In genomic region chr9:107283621-107284616, GRCh38 we compare ENCODE assay signal across 8 cellular contexts. TPM values are rescaled to one million over a fixed set of nuclear protein-coding genes. Genes with fewer than 3 reads are reported as not detected.
A peak's percentile ranks its signal among the peaks of the same experiment; 100 is the strongest.
DNase-seq lines count a peak whose midpoint lies in the region; ATAC-seq lines count a peak whose summit lies in the region.

No MANE protein-coding gene starts in this region.

- peak; percentile 25 for ATAC-seq in GM18861 (IDR thresholded peaks at IDR 0.05; ENCODE audit: unreplicated experiment)
- ATAC-seq in HG03064 (IDR thresholded peaks at IDR 0.05; ENCODE audit: low read depth, unreplicated experiment), result peak; percentile 45
- ATAC-seq in activated CD4-positive, alpha-beta T cell treated with anti-CD3 and anti-CD28 coated beads for 36 hours, result peak; percentile 34

- POLR2A ChIA-PET in activated CD4-positive, alpha-beta T cell treated with anti-CD3 and anti-CD28 coated beads for 36 hours (lab: Charles Lee), result interaction anchor here (0.6 kb wide), 3 partner anchors 25 to 324 kb away, joined by 3 to 6 read pairs (median 6); no protein-coding TSS in a partner anchor

- intact Hi-C loops in activated CD4-positive, alpha-beta T cell treated with anti-CD3 and anti-CD28 coated beads for 36 hours (cut with DNase I, micrococcal nuclease), result loop anchor here (1.0 to 5.0 kb wide), 10 partner anchors 15 to 1828 kb away; partner anchors contain the start of genes KLF4 (in 1 of the 2) and TMEM38B (in 1 of the 2)

- H3K36me3 Mint-ChIP-seq in activated CD4-positive, alpha-beta T cell treated with anti-CD3 and anti-CD28 coated beads for 36 hours (ENCODE audit: low read depth), result peaks cover 15% of the 10 kb centered on the region

- peak overlapping the region; percentile 89 for H3K27ac Mint-ChIP-seq in activated CD4-positive, alpha-beta T cell treated with anti-CD3 and anti-CD28 coated beads for 36 hours

- H3K27me3 Mint-ChIP-seq in activated CD4-positive, alpha-beta T cell treated with anti-CD3 and anti-CD28 coated beads for 36 hours, result no peaks in the 10 kb centered on the region

- no peaks in the 10 kb centered on the region for H3K9me3 Mint-ChIP-seq in activated CD4-positive, alpha-beta T cell treated with anti-CD3 and anti-CD28 coated beads for 36 hours (ENCODE audit: low read depth)

- DNase-seq in ACHN (peak; percentile 64), NCI-H2196 (lab: John Stamatoyannopoulos, UW; ENCODE audit: unreplicated experiment) (peak; percentile 52), left kidney (ENCODE audit: low read depth, low spot score) (peak; percentile 92)
- DNase-seq in activated CD4-positive, alpha-beta T cell treated with anti-CD3 and anti-CD28 coated beads for 36 hours, result peak; percentile 81
- DNase-seq in stimulated activated CD4-positive, alpha-beta T cell treated with anti-CD3 and anti-CD28 coated beads, Interleukin-2, amount 100 ng/mL, for 4 hours (ENCODE audit: low read depth), result peak; percentile 29

- CTCF ChIA-PET in activated CD4-positive, alpha-beta T cell treated with anti-CD3 and anti-CD28 coated beads for 36 hours (lab: Charles Lee), result interaction anchor here (1.3 kb wide), 1 partner anchor 14 kb away, joined by 3 read pairs; no protein-coding TSS in a partner anchor

- peak overlapping the region; percentile 97 for H3K27ac ChIP-seq in cingulate gyrus (ENCODE audit: low read depth, low read length)

- in situ Hi-C loops in ACHN (cut with HindIII; ENCODE audit: low pct_ligation_motif_present, low pct_unique_long_range_greater_than_20kb, low sequenced_read_pairs), result no loop called here

- peak overlapping the region; percentile 83 for H3K4me3 Mint-ChIP-seq in activated CD4-positive, alpha-beta T cell treated with anti-CD3 and anti-CD28 coated beads for 36 hours

- H3K4me1 Mint-ChIP-seq in activated CD4-positive, alpha-beta T cell treated with anti-CD3 and anti-CD28 coated beads for 36 hours, result peaks cover 45% of the 10 kb centered on the region

RNA-seq across cellular contexts. Expression of gene RAD23B, which starts 0.8 kb away (rescaled TPM):
- total RNA-seq in activated CD4-positive, alpha-beta T cell treated with anti-CD3 and anti-CD28 coated beads for 36 hours, result 100 to 1,000 TPM; 114 to 188 TPM

Comparison
In these comparisons a context has a peak if more than half of its experiments do, and no peak if none do; other contexts are left out.
1. Peak in every context shown above with its lines: DNase-seq, ATAC-seq and H3K27ac ChIP-seq.
2. DNase-seq: peak in every context shown above with its lines; median percentile 92 in left kidney; 81 in activated CD4-positive, alpha-beta T cell treated with anti-CD3 and anti-CD28 coated beads for 36 hours; 64 in ACHN; 52 in NCI-H2196; 29 in stimulated activated CD4-positive, alpha-beta T cell treated with anti-CD3 and anti-CD28 coated beads, Interleukin-2, amount 100 ng/mL, for 4 hours.